8 cellular contexts compared by ENCODE assay signal in the genomic region with DNA sequence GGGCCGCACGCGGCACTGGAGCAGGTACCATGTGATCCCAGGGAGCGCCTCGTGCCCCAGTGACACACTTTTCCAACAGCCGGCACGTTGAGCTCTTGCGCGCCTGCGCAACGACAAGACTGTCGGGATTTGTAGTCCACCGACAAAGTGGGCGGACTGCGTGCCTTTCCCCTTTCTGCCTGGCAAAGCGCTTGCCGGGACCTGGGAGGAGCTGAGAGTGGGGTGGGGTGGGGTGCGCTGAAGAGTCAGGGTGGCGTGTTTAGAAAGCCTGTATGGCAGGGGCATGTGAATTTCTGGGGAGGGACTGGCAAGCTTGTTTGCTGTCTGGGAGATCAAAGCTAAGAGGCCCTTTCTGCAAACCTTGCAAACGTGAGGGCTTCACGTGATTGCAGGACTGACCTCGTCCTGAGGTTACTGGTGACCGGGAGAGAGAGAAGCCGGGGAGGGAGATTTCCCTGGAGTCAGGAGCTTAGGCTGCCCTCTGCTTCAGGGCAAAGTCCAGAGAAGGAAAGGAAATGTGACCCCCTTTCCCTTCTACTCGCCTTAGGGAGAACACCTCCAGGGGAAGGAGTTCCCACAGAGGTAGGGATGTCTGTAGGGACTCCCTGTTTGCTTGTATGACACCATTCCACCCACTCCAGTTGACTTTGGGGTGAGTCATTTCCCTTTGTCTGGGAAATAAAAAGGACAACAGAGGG. TPM values are rescaled to one million over a fixed set of nuclear protein-coding genes. Genes with fewer than 3 reads are reported as not detected.
DNase-seq lines count a peak whose midpoint lies in the region; ATAC-seq and TF ChIP-seq lines count a peak whose summit lies in the region.

No MANE protein-coding gene starts in this region.

- H3K36me3 ChIP-seq in left lung: peaks cover 0 to 10% of the 10 kb centered on the region in 2 donors

- H3K4me1 ChIP-seq in left lung: peaks cover 43 to 97% of the 10 kb centered on the region in 2 donors

- no peak for TF ChIP-seq CTCF in HL-60 (IDR thresholded peaks at IDR 0.05; ENCODE audit: insufficient read depth, low read length)
- TF ChIP-seq CTCF in left lung (IDR thresholded peaks at IDR 0.05): no peak

- no peaks in the 10 kb centered on the region for H3K9me3 ChIP-seq in left lung

- no peaks in the 10 kb centered on the region for H3K27me3 Mint-ChIP-seq in activated CD4-positive, alpha-beta memory T cell treated with anti-CD3 and anti-CD28 coated beads for 36 hours

- CTCF ChIA-PET in activated CD4-positive, alpha-beta memory T cell treated with anti-CD3 and anti-CD28 coated beads for 36 hours (lab: Charles Lee): interaction anchor here (0.7 to 9.3 kb wide), 6 partner anchors 11 to 119 kb away, joined by 3 to 159 read pairs (median 6); partner anchors contain the start of gene CASC3

- H3K9me3 Mint-ChIP-seq in activated CD4-positive, alpha-beta memory T cell treated with anti-CD3 and anti-CD28 coated beads for 36 hours: no peaks in the 10 kb centered on the region

- H3K4me3 Mint-ChIP-seq in activated CD4-positive, alpha-beta memory T cell treated with anti-CD3 and anti-CD28 coated beads for 36 hours: peak overlapping the region; percentile 88

- H3K27me3 ChIP-seq in HL-60 (ENCODE audit: insufficient read depth, poor library complexity, severe bottlenecking) (no peaks in the 10 kb centered on the region), left lung (no peaks in the 10 kb centered on the region)

- peaks cover 87% of the 10 kb centered on the region for H3K4me1 Mint-ChIP-seq in activated CD4-positive, alpha-beta memory T cell treated with anti-CD3 and anti-CD28 coated beads for 36 hours (ENCODE audit: low read depth)

- H3K36me3 Mint-ChIP-seq in activated CD4-positive, alpha-beta memory T cell treated with anti-CD3 and anti-CD28 coated beads for 36 hours: peaks cover 11% of the 10 kb centered on the region

- H3K27ac ChIP-seq in HL-60 (replicated peaks) (peak overlapping the region; percentile 77), left lung (peak overlapping the region; percentile 85 to 87)

- DNase-seq in EH (ENCODE audit: low read depth): peak; percentile 99
- DNase-seq in HL-60 (ENCODE audit: low read depth in 1 of 2, low spot score in 1 of 2): peak; percentile 96 to 98
- DNase-seq in NCI-H82 treated with DMSO at 0.1 percent for 48 hours (lab: John Stamatoyannopoulos, UW; ENCODE audit: unreplicated experiment): peak; percentile 89
- DNase-seq in activated CD4-positive, alpha-beta memory T cell treated with anti-CD3 and anti-CD28 coated beads for 36 hours: peak; percentile 96
- DNase-seq in dermis blood vessel endothelial cell: peak; percentile 99
- DNase-seq in left lung: peak; percentile 98
- DNase-seq in stimulated activated CD4-positive, alpha-beta T cell treated with anti-CD3 and anti-CD28 coated beads, Interleukin-1b, Interleukin-23, amount 100 ng/mL, for 48 hours: peak; percentile 95

- intact Hi-C loops in activated CD4-positive, alpha-beta memory T cell treated with anti-CD3 and anti-CD28 coated beads for 36 hours (cut with micrococcal nuclease): no loop called here
- intact Hi-C loops in left lung (cut with DNase I): no loop called here

- peak overlapping the region; percentile 91 for H3K27ac Mint-ChIP-seq in activated CD4-positive, alpha-beta memory T cell treated with anti-CD3 and anti-CD28 coated beads for 36 hours

- H3K4me3 ChIP-seq in HL-60 (replicated peaks; ENCODE audit: insufficient read depth, low read length) (peak overlapping the region; percentile 62), left lung (peak overlapping the region; percentile 53 to 74)

- ATAC-seq in left lung: peak; percentile 57
- no peak for ATAC-seq in HG03565 (IDR thresholded peaks at IDR 0.05; ENCODE audit: unreplicated experiment)

- POLR2A ChIA-PET in activated CD4-positive, alpha-beta memory T cell treated with anti-CD3 and anti-CD28 coated beads for 36 hours (lab: Charles Lee): interaction anchor here (0.6 to 2.3 kb wide), 7 partner anchors 9 to 1444 kb away, joined by 3 to 29 read pairs (median 4); partner anchors contain the start of genes CASC3 and MSL1

RNA-seq across cellular contexts. Expression of gene NR1D1, which starts 0.4 kb away (rescaled TPM):
- total RNA-seq in activated CD4-positive, alpha-beta memory T cell treated with anti-CD3 and anti-CD28 coated beads for 36 hours: 1 to 10 TPM; 6.7 to 7.3 TPM
- 1.7 and 2.3 TPM in 2 replicates for total RNA-seq in dermis blood vessel endothelial cell
- 10 to 100 TPM in 1 of 2 donors, 1 to 10 TPM in 1; 6.5 to 11.4 TPM for total RNA-seq in left lung

RNA-seq across cellular contexts. Expression of gene MSL1, which starts 21.0 kb away (rescaled TPM):
- total RNA-seq in activated CD4-positive, alpha-beta memory T cell treated with anti-CD3 and anti-CD28 coated beads for 36 hours: 10 to 100 TPM; 77.9 to 80.6 TPM
- total RNA-seq in dermis blood vessel endothelial cell (50.2 and 54.1 TPM in 2 replicates), left lung (100 to 1,000 TPM in 1 of 2 donors, 10 to 100 TPM in 1; 84.1 to 112 TPM)

RNA-seq across cellular contexts. Expression of gene THRA, which starts 38.1 kb away (rescaled TPM):
- total RNA-seq in activated CD4-positive, alpha-beta memory T cell treated with anti-CD3 and anti-CD28 coated beads for 36 hours: 10 to 100 TPM; 12.5 to 13.4 TPM
- total RNA-seq in dermis blood vessel endothelial cell (32.5 and 58.2 TPM in 2 replicates), left lung (10 to 100 TPM; 37.9 to 45.2 TPM)

RNA-seq across cellular contexts. Expression of gene CASC3, which starts 39.5 kb away (rescaled TPM):
- 100 to 1,000 TPM in 1 of 2 experiments, 10 to 100 TPM in 1; 96.1 to 102 TPM for total RNA-seq in activated CD4-positive, alpha-beta memory T cell treated with anti-CD3 and anti-CD28 coated beads for 36 hours
- 26.4 and 31.6 TPM in 2 replicates for total RNA-seq in dermis blood vessel endothelial cell
- total RNA-seq in left lung: 10 to 100 TPM; 63.4 to 98.8 TPM

RNA-seq across cellular contexts. Expression of gene MED24, which starts 46.6 kb away (rescaled TPM):
- 10 to 100 TPM; 89.2 to 99.9 TPM for total RNA-seq in activated CD4-positive, alpha-beta memory T cell treated with anti-CD3 and anti-CD28 coated beads for 36 hours
- total RNA-seq in dermis blood vessel endothelial cell: 52.2 and 77.4 TPM in 2 replicates
- total RNA-seq in left lung: 10 to 100 TPM; 72.0 to 75.2 TPM
